In genomic region chr2:1989216-1989615, GRCh38 we compare ENCODE assay signal across 25 cellular contexts.
DNase-seq lines count a peak whose midpoint lies in the region; ATAC-seq, FAIRE-seq and TF ChIP-seq lines count a peak whose summit lies in the region.
"Had no signal": no experiment of that assay in that cellular context is flagged by ENCODE, and none has a peak within 500 bp of the region (broad histone marks: within the 10 kb centered on the region; RNA-seq: fewer than 3 reads in every experiment).

No MANE protein-coding gene starts in this region.

- H3K23me2 ChIP-seq in H1 (ENCODE audit: low read depth, low read length): no peaks in the 10 kb centered on the region

- TF ChIP-seq EP300 in H1 (IDR thresholded peaks at IDR 0.05; ENCODE audit: borderline replicate concordance in 1 of 2, low read depth in 2 of 2, low read length in 2 of 2): no peak

- H2BK20ac ChIP-seq in H1 (ENCODE audit: low read length): peak overlapping the region; percentile 40; the same call in 1 of the 2 replicates

- no peak overlapping the region for H3K27ac ChIP-seq in H1 (ENCODE audit: low read depth, low read length)

- no peak overlapping the region for H2BK15ac ChIP-seq in H1 (ENCODE audit: low read length)

- TF ChIP-seq POLR2A in H1 (IDR thresholded peaks at IDR 0.05; ENCODE audit: control extremely low read depth in 1 of 2, low read depth in 2 of 2, low read length in 2 of 2): no peak

- FAIRE-seq in H1 (lab: Jason Lieb, UNC): no peak
- FAIRE-seq: GM12892, GM18507, HTR-8/SVneo had no signal

- POLR2A ChIA-PET in H1 (lab: Charles Lee; ENCODE audit: partially characterized antibody): interaction anchor here (0.6 kb wide), 1 partner anchor 275 kb away, joined by 3 read pairs; no protein-coding TSS in a partner anchor

- peaks cover 0 to 2% (median 0%) of the 10 kb centered on the region in 4 experiments; a peak in 1 of 7 replicates for H3K27me3 ChIP-seq in H1 (replicated peaks in 1 of 4; ENCODE audit: control insufficient read depth in 3 of 4, extremely low read depth in 1 of 4, insufficient read depth in 3 of 4, low read length in 3 of 4)
- H3K27me3 ChIP-seq: MG63 had no signal

- peaks cover 4% of the 10 kb centered on the region in 2 experiments; a peak in 2 of 4 replicates for H3K9me3 ChIP-seq in H1 (ENCODE audit: insufficient read depth in 2 of 2, low read depth in 1 of 2, low read length in 1 of 2)
- H3K9me3 ChIP-seq in mucosa of descending colon: no peaks in the 10 kb centered on the region

- no peak overlapping the region for H3K56ac ChIP-seq in H1 (replicated peaks; ENCODE audit: insufficient read length, low read depth, low read length)

- intact Hi-C loops in mucosa of descending colon (cut with DNase I, micrococcal nuclease): no loop called here

- ATAC-seq in mucosa of descending colon: peak; percentile 21
- ATAC-seq: GM23338, PC-3, SK-N-SH treated with all-trans-retinoic acid at 6 μM for 48 hours had no signal

- no peak overlapping the region for H3K23ac ChIP-seq in H1 (ENCODE audit: insufficient read length)

- H3K4me3 ChIP-seq in H1 (ENCODE audit: extremely low read depth in 1 of 4, insufficient read depth in 2 of 4, low read depth in 3 of 4, low read length in 4 of 4) (no peak overlapping the region), mucosa of descending colon (no peak overlapping the region)
- H3K4me3 ChIP-seq: GM23338, MG63 had no signal

- TF ChIP-seq CTCF in H1 (IDR thresholded peaks at IDR 0.05; ENCODE audit: control extremely low read depth in 1 of 3, insufficient read depth in 1 of 3, low read depth in 1 of 3, low read length in 3 of 3) (no peak), mucosa of descending colon (IDR thresholded peaks at IDR 0.05) (no peak)

- no peak overlapping the region for H4K91ac ChIP-seq in H1 (replicated peaks; ENCODE audit: insufficient read length, low read length)

- H2BK12ac ChIP-seq in H1 (ENCODE audit: low read depth, low read length): no peak overlapping the region

- no peak overlapping the region for H3K18ac ChIP-seq in H1 (ENCODE audit: extremely low read depth, low read length)

- no peak overlapping the region for H3K4ac ChIP-seq in H1 (replicated peaks; ENCODE audit: insufficient read length, low read depth, low read length)

- no peak overlapping the region for H2AFZ ChIP-seq in H1 (ENCODE audit: low read length)
- H2AFZ ChIP-seq: GM23338 had no signal

- H3K36me3 ChIP-seq in H1 (ENCODE audit: control insufficient read depth in 2 of 4, insufficient read depth in 4 of 4, low read length in 3 of 4) (no peaks in the 10 kb centered on the region), mucosa of descending colon (ENCODE audit: low read depth) (no peaks in the 10 kb centered on the region)
- H3K36me3 ChIP-seq: MG63 had no signal

- no peaks in the 10 kb centered on the region for H3K79me1 ChIP-seq in H1 (ENCODE audit: low read depth, low read length)

- WGBS in H1 (ENCODE audit: extremely low coverage in 1 of 2, insufficient coverage in 1 of 2, insufficient read length in 1 of 2, insufficient replicate concordance in 2 of 2, low coverage in 1 of 2, low lambda C conversion rate in 2 of 2, missing lambda C conversion rate in 1 of 2), 2 experiments: 95% methylated on average over 6 of the region's 6 CpGs; no CpG with 5 or more reads in 1 of the 2 experiments

- H4K8ac ChIP-seq in H1 (ENCODE audit: extremely low read depth, insufficient read depth, low read length): no peak overlapping the region

- H3K9ac ChIP-seq in H1 (replicated peaks in 1 of 4; ENCODE audit: extremely low read depth in 1 of 4, low read depth in 3 of 4, low read length in 3 of 4): no peak overlapping the region

- H3K79me2 ChIP-seq in H1 (ENCODE audit: control insufficient read depth in 1 of 2, insufficient read depth in 2 of 2, low read length in 2 of 2): no peaks in the 10 kb centered on the region

- H3K4me1 ChIP-seq in H1 (replicated peaks in 1 of 4; ENCODE audit: control insufficient read depth in 3 of 4, insufficient read depth in 4 of 4, low read length in 3 of 4) (peaks cover 2 to 13% (median 7%) of the 10 kb centered on the region in 4 experiments), mucosa of descending colon (ENCODE audit: low read depth) (no peaks in the 10 kb centered on the region)

- H4K5ac ChIP-seq in H1 (ENCODE audit: insufficient read length, low read depth, low read length): no peak overlapping the region

- H3K14ac ChIP-seq in H1 (ENCODE audit: insufficient read length): no peak overlapping the region

- DNase-seq in NCI-H2029 (lab: John Stamatoyannopoulos, UW): peak; percentile 8
- no peak for DNase-seq in H1 (ENCODE audit: low read depth in 1 of 2, low spot score in 2 of 2)
- DNase-seq in mucosa of descending colon: no peak
- no peak for DNase-seq in GM03348 (ENCODE audit: low spot score)
- DNase-seq in NCI-H1417 treated with DMSO at 0.1 percent for 48 hours (lab: John Stamatoyannopoulos, UW): no peak
- DNase-seq in NAMALWA (ENCODE audit: low spot score): no peak
- no peak for DNase-seq in HPDE6-E6E7 (ENCODE audit: extremely low spot score)
- DNase-seq: AML-193; CD4-positive, CD25-positive, alpha-beta regulatory T cell; COR-L47; DMS 273 treated with DMSO at 0.1 percent for 48 hours; Karpas-422; MG63; NCI-H1092; NCI-H510A; NCI-H774; PC-3; RPMI8226; SIG-M5; T-helper 1 cell had no signal

- H3K4me2 ChIP-seq in H1 (ENCODE audit: insufficient read depth in 1 of 2, low read depth in 2 of 2, low read length in 2 of 2): no peak overlapping the region
- H3K4me2 ChIP-seq: GM23338 had no signal

- no peak for TF ChIP-seq RAD21 in H1 (IDR thresholded peaks at IDR 0.05 in 1 of 2, conservative IDR thresholded peaks at IDR 0.05 in 1 of 2; ENCODE audit: low read depth in 2 of 2, low read length in 2 of 2)

- H2BK120ac ChIP-seq in H1 (replicated peaks; ENCODE audit: low read depth, low read length): no peak overlapping the region

- no peaks in the 10 kb centered on the region for H4K20me1 ChIP-seq in H1 (replicated peaks in 1 of 2; ENCODE audit: control insufficient read depth in 1 of 2, insufficient read depth in 2 of 2, low read length in 2 of 2)

- H2BK5ac ChIP-seq in H1 (ENCODE audit: low read depth, low read length): no peak overlapping the region

- H2AK5ac ChIP-seq in H1 (ENCODE audit: low read depth, low read length): no peak overlapping the region

- CTCF ChIA-PET in H1 (lab: Charles Lee; ENCODE audit: partially characterized antibody): interaction anchor here (1.2 kb wide), 1 partner anchor 56 kb away, joined by 3 read pairs; no protein-coding TSS in a partner anchor

TF ChIP-seq in H1, 55 proteins besides CTCF, POLR2A, EP300 and RAD21:
- TF ChIP-seq KDM1A (IDR thresholded peaks at IDR 0.05; ENCODE audit: borderline replicate concordance, low read length) (no peak), SP4 (IDR thresholded peaks at IDR 0.05; ENCODE audit: low read length) (no peak), ATF3 (IDR thresholded peaks at IDR 0.05; ENCODE audit: insufficient read depth, low read depth, low read length) (no peak), SIRT6 (IDR thresholded peaks at IDR 0.05; ENCODE audit: low read length) (no peak), RBBP5 (IDR thresholded peaks at IDR 0.05; ENCODE audit: borderline replicate concordance, low read depth, low read length) (no peak), SP2 (IDR thresholded peaks at IDR 0.05; ENCODE audit: low read length) (no peak), ATF2 (IDR thresholded peaks at IDR 0.05; ENCODE audit: low read length) (no peak), POLR2AphosphoS5 (IDR thresholded peaks at IDR 0.05; ENCODE audit: low read depth, low read length) (no peak), TBP (IDR thresholded peaks at IDR 0.05; ENCODE audit: low read depth, low read length) (no peak), CREB1 (IDR thresholded peaks at IDR 0.05) (no peak)
